Comparison of ENCODE assay signal across 22 cellular contexts in the genomic region with DNA sequence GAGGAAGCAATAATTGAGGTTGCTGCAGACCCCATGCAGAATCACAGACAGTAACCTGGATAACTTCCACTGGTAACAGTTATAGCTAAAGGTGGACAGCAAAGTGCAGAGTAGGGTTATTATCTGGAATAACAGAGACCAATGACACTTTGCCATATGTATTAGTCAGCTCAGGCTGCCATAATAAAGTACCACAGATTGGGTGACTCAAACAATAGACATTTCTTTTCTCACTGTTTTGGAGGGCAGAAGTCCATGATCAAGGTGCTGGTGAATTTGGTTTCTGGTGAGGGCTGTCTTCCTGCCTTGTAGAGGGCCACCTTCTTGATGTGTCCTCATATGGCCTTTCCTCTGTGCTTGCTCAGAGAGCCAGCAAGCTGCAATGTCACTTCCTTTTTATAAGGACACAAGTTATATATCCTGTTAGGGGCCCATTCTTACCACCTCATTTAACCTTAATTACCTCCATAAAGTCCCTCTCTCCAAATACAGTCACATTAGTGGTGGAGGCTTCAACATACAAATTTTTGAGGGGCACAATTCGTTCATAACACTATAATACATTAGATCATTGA.
"Had no signal": no experiment of that assay in that cellular context is flagged by ENCODE, and none has a peak within 500 bp of the region (broad histone marks: within the 10 kb centered on the region; RNA-seq: fewer than 3 reads in every experiment).

No MANE protein-coding gene starts in this region.

- FAIRE-seq: frontal cortex had no signal

- H3K4me1 Mint-ChIP-seq: activated CD4-positive, alpha-beta T cell treated with anti-CD3 and anti-CD28 coated beads, Interleukin-2, amount 10 ng/mL, durations not matched to agents 24 days and 14 days; activated naive CD4-positive, alpha-beta T cell treated with anti-CD3 and anti-CD28 coated beads, Interleukin-2, amount 50 U/mL, for 24 hours; brain; naive B cell had no signal

- H3K9me3 ChIP-seq: adrenal gland, heart right ventricle, ovary, thoracic aorta, upper lobe of right lung had no signal

- H3K4me1 ChIP-seq: adrenal gland, heart right ventricle, upper lobe of right lung had no signal

- H3K4me3 Mint-ChIP-seq: activated CD4-positive, alpha-beta T cell treated with anti-CD3 and anti-CD28 coated beads, Interleukin-2, amount 10 ng/mL, durations not matched to agents 24 days and 14 days; activated CD8-positive, alpha-beta T cell treated with anti-CD3 and anti-CD28 coated beads, Interleukin-2, amount 10 ng/mL, durations not matched to agents 7 days and 5 days; activated naive CD4-positive, alpha-beta T cell treated with anti-CD3 and anti-CD28 coated beads, Interleukin-2, amount 50 U/mL, for 24 hours; brain; naive B cell; T-helper 1 cell treated with Interleukin-12 subunit alpha and Interleukin-12 subunit beta and Interleukin-4 antibody, amounts not matched to agents 30 μg/mL and 1 μg/mL, for 36 hours had no signal

- H3K9me3 Mint-ChIP-seq: T-helper 1 cell treated with Interleukin-12 subunit alpha and Interleukin-12 subunit beta and Interleukin-4 antibody, amounts not matched to agents 30 μg/mL and 1 μg/mL, for 36 hours had no signal

- H3K27me3 ChIP-seq: adrenal gland, heart right ventricle, ovary, upper lobe of right lung had no signal

- H3K27ac Mint-ChIP-seq: activated CD4-positive, alpha-beta T cell treated with anti-CD3 and anti-CD28 coated beads, Interleukin-2, amount 10 ng/mL, durations not matched to agents 24 days and 14 days; activated CD8-positive, alpha-beta T cell treated with anti-CD3 and anti-CD28 coated beads, Interleukin-2, amount 10 ng/mL, durations not matched to agents 7 days and 5 days; activated naive CD4-positive, alpha-beta T cell treated with anti-CD3 and anti-CD28 coated beads, Interleukin-2, amount 50 U/mL, for 24 hours; brain; naive B cell; T-helper 1 cell treated with Interleukin-12 subunit alpha and Interleukin-12 subunit beta and Interleukin-4 antibody, amounts not matched to agents 30 μg/mL and 1 μg/mL, for 36 hours had no signal

- H3K27me3 Mint-ChIP-seq: activated CD4-positive, alpha-beta T cell treated with anti-CD3 and anti-CD28 coated beads, Interleukin-2, amount 10 ng/mL, durations not matched to agents 24 days and 14 days; activated naive CD4-positive, alpha-beta T cell treated with anti-CD3 and anti-CD28 coated beads, Interleukin-2, amount 50 U/mL, for 24 hours; brain; naive B cell had no signal

- DNase-seq: activated CD4-positive, alpha-beta T cell treated with anti-CD3 and anti-CD28 coated beads, Interleukin-2, amount 10 ng/mL, durations not matched to agents 24 days and 14 days; activated CD4-positive, CD25-positive, alpha-beta regulatory T cell; activated CD8-positive, alpha-beta memory T cell treated with anti-CD3 and anti-CD28 coated beads, Interleukin-2, amount 50 U/mL, for 4 hours; activated CD8-positive, alpha-beta T cell treated with anti-CD3 and anti-CD28 coated beads, Interleukin-2, amount 10 ng/mL, durations not matched to agents 7 days and 5 days; activated effector memory CD4-positive, alpha-beta T cell treated with anti-CD3 and anti-CD28 coated beads, Interleukin-2, amount 50 U/mL, for 16 hours; activated T-cell treated with anti-CD3 and anti-CD28 coated beads, Interleukin-2, amount 50 U/mL, for 48 hours; adrenal gland; cerebellar nuclear complex; effector CD8-positive, alpha-beta T cell; heart right ventricle; islet precursor cell; naive B cell; ovary; stimulated activated CD4-positive, alpha-beta T cell treated with anti-CD3 and anti-CD28 coated beads, Interleukin-2, amount 100 ng/mL, for 24 hours; upper lobe of right lung had no signal

- H3K36me3 ChIP-seq: adrenal gland, heart right ventricle, ovary, thoracic aorta, upper lobe of right lung had no signal

- ATAC-seq: activated CD8-positive, alpha-beta T cell treated with anti-CD3 and anti-CD28 coated beads, Interleukin-2, amount 10 ng/mL, durations not matched to agents 7 days and 5 days; heart right ventricle; left lobe of liver; upper lobe of right lung had no signal

- H3K4me3 ChIP-seq: adrenal gland, heart right ventricle, ovary, thoracic aorta, upper lobe of right lung had no signal

- H3K27ac ChIP-seq: adrenal gland, epithelial cell of prostate, heart right ventricle, ovary, thoracic aorta, upper lobe of right lung had no signal

- H3K36me3 Mint-ChIP-seq: activated naive CD4-positive, alpha-beta T cell treated with anti-CD3 and anti-CD28 coated beads, Interleukin-2, amount 50 U/mL, for 24 hours; brain; naive B cell had no signal
